16 cellular contexts compared by ENCODE assay signal in the genomic region with DNA sequence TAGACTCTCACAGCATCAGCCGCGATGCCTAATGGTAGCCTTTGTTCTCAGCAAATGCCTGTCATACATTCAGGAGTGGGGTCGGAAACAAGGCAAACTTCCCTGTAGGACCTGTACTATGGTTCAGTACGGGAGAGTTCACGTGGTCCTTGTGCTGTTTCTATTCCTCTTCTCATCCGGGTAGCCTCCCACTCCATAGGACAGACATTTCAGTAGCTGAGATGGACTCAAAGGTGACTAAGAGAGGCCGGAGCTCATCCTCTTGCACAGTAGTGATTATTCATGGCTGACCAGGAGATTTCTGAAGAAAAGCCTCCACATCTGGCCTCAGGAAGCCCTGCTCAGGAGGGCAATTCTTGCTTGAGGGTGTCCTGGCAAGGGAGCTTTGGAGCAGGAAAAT.
"Had no signal": no experiment of that assay in that cellular context is flagged by ENCODE, and none has a peak within 500 bp of the region (broad histone marks: within the 10 kb centered on the region; RNA-seq: fewer than 3 reads in every experiment).

No MANE protein-coding gene starts in this region.

- H3K4me3 ChIP-seq: lower lobe of right lung, tibial nerve had no signal

- DNase-seq: activated CD4-positive, alpha-beta memory T cell treated with anti-CD3 and anti-CD28 coated beads for 36 hours; activated gamma-delta T cell treated with Interleukin-2 at 50 U/mL for 16 hours; activated naive CD8-positive, alpha-beta T cell treated with anti-CD3 and anti-CD28 coated beads for 36 hours; activated T-cell treated with anti-CD3 and anti-CD28 coated beads, Interleukin-2, amount 50 U/mL, for 4 hours; anterior cingulate cortex; dermis blood vessel endothelial cell; endodermal cell; glutamatergic neuron; immature natural killer cell; left cardiac atrium; lower lobe of right lung; midbrain; stimulated activated CD4-positive, alpha-beta T cell treated with anti-CD3 and anti-CD28 coated beads, Interleukin-15, amount 100 ng/mL, for 24 hours; stimulated activated CD4-positive, alpha-beta T cell treated with anti-CD3 and anti-CD28 coated beads, Interleukin-4, amount 100 ng/mL, for 4 hours had no signal

- H3K27me3 ChIP-seq: neutrophil, tibial nerve had no signal

- H3K36me3 ChIP-seq: lower lobe of right lung, neutrophil, tibial nerve had no signal

- H3K4me1 ChIP-seq: lower lobe of right lung had no signal

- H3K27ac ChIP-seq: lower lobe of right lung, neutrophil, tibial nerve had no signal

- ATAC-seq: left cardiac atrium, lower lobe of right lung had no signal

- H3K9me3 ChIP-seq: lower lobe of right lung, neutrophil, tibial nerve had no signal
